17 cellular contexts compared by ENCODE assay signal in genomic region chr10:74982634-74982982, GRCh38.
DNase-seq lines count a peak whose midpoint lies in the region; ATAC-seq, FAIRE-seq and TF ChIP-seq lines count a peak whose summit lies in the region.
"Had no signal": no experiment of that assay in that cellular context is flagged by ENCODE, and none has a peak within 500 bp of the region (broad histone marks: within the 10 kb centered on the region; RNA-seq: fewer than 3 reads in every experiment).

No MANE protein-coding gene starts in this region.

- H3K9me3 Mint-ChIP-seq in effector memory CD8-positive, alpha-beta T cell, result no peaks in the 10 kb centered on the region
- H3K9me3 Mint-ChIP-seq in stimulated activated memory B cell treated with anti-CD40 and anti-IgM and Interleukin-4, amounts not matched to agents 10 μg/mL and 1 μg/mL and 100 μg/mL, for 72 hours, result no peaks in the 10 kb centered on the region
- H3K9me3 Mint-ChIP-seq in activated naive CD4-positive, alpha-beta T cell treated with anti-CD3 and anti-CD28 coated beads, Interleukin-2, amount 50 U/mL, for 72 hours, result no peaks in the 10 kb centered on the region
- no peaks in the 10 kb centered on the region for H3K9me3 Mint-ChIP-seq in chondrocyte (ENCODE audit: low read depth)
- H3K9me3 Mint-ChIP-seq: HFFc6 had no signal

- no peaks in the 10 kb centered on the region for H3K9me3 ChIP-seq in OCI-LY7 (ENCODE audit: low read length)
- H3K9me3 ChIP-seq: BE2C, SJSA1 had no signal

- H3K27ac Mint-ChIP-seq in effector memory CD8-positive, alpha-beta T cell, result peak overlapping the region; percentile 47 to 66
- peak overlapping the region; percentile 57 for H3K27ac Mint-ChIP-seq in stimulated activated memory B cell treated with anti-CD40 and anti-IgM and Interleukin-4, amounts not matched to agents 10 μg/mL and 1 μg/mL and 100 μg/mL, for 72 hours
- no peak overlapping the region for H3K27ac Mint-ChIP-seq in activated naive CD4-positive, alpha-beta T cell treated with anti-CD3 and anti-CD28 coated beads, Interleukin-2, amount 50 U/mL, for 72 hours
- H3K27ac Mint-ChIP-seq in chondrocyte (ENCODE audit: unreplicated experiment), result no peak overlapping the region
- H3K27ac Mint-ChIP-seq: HFFc6 had no signal

- peaks cover 8% of the 10 kb centered on the region for H3K4me1 ChIP-seq in OCI-LY7 (ENCODE audit: insufficient read depth, low read length, poor library complexity, severe bottlenecking)
- H3K4me1 ChIP-seq: BE2C, SJSA1 had no signal

- H2AFZ ChIP-seq in OCI-LY7 (ENCODE audit: low read length), result no peak overlapping the region

- intact Hi-C loops in OCI-LY7 (cut with micrococcal nuclease; ENCODE audit: unreplicated experiment), result no loop called here

- no peaks in the 10 kb centered on the region for H3K27me3 Mint-ChIP-seq in effector memory CD8-positive, alpha-beta T cell
- no peaks in the 10 kb centered on the region for H3K27me3 Mint-ChIP-seq in stimulated activated memory B cell treated with anti-CD40 and anti-IgM and Interleukin-4, amounts not matched to agents 10 μg/mL and 1 μg/mL and 100 μg/mL, for 72 hours
- no peaks in the 10 kb centered on the region for H3K27me3 Mint-ChIP-seq in chondrocyte (ENCODE audit: low read depth)
- H3K27me3 Mint-ChIP-seq: CD4-positive, alpha-beta memory T cell had no signal

- DNase-seq in H54 (ENCODE audit: insufficient read length, low spot score) (no peak), OCI-LY7 (ENCODE audit: low spot score) (no peak), chondrocyte (ENCODE audit: low spot score) (no peak)
- DNase-seq in effector memory CD8-positive, alpha-beta T cell, result no peak
- DNase-seq in activated naive CD4-positive, alpha-beta T cell treated with anti-CD3 and anti-CD28 coated beads, Interleukin-2, amount 50 U/mL, for 72 hours (ENCODE audit: low spot score in 2 of 2), result no peak
- DNase-seq: ACHN; BE2C; CD4-positive, alpha-beta memory T cell; DMS79; HFFc6; NCI-H1417; NCI-H2029 treated with DMSO at 0.1 percent for 48 hours; OCI-M1 had no signal

- H3K9me2 ChIP-seq in OCI-LY7 (ENCODE audit: insufficient read depth, low read length), result no peaks in the 10 kb centered on the region

- peaks cover 31% of the 10 kb centered on the region for H3K36me3 Mint-ChIP-seq in effector memory CD8-positive, alpha-beta T cell (ENCODE audit: insufficient read depth)
- H3K36me3 Mint-ChIP-seq in stimulated activated memory B cell treated with anti-CD40 and anti-IgM and Interleukin-4, amounts not matched to agents 10 μg/mL and 1 μg/mL and 100 μg/mL, for 72 hours, result peaks cover 41% of the 10 kb centered on the region
- H3K36me3 Mint-ChIP-seq in activated naive CD4-positive, alpha-beta T cell treated with anti-CD3 and anti-CD28 coated beads, Interleukin-2, amount 50 U/mL, for 72 hours, result peaks cover 0 to 11% of the 10 kb centered on the region in 2 donors
- peaks cover 9% of the 10 kb centered on the region for H3K36me3 Mint-ChIP-seq in chondrocyte (ENCODE audit: low read depth)

- no peak overlapping the region for H3K4me2 ChIP-seq in OCI-LY7 (ENCODE audit: low read length)

- H3K79me2 ChIP-seq in OCI-LY7 (ENCODE audit: insufficient read depth, low read depth, low read length), result no peaks in the 10 kb centered on the region

- no TSS peak for BruUV-seq in OCI-LY7 (replicated peaks; lab: Mats Ljungman, UMichigan)

- ATAC-seq in effector memory CD8-positive, alpha-beta T cell (replicated peaks), result no peak
- ATAC-seq in stimulated activated memory B cell treated with anti-CD40 and anti-IgM and Interleukin-4, amounts not matched to agents 10 μg/mL and 1 μg/mL and 100 μg/mL, for 72 hours, result peak; percentile 40
- ATAC-seq in GM18861 (IDR thresholded peaks at IDR 0.05; ENCODE audit: unreplicated experiment), result no peak
- ATAC-seq in activated naive CD4-positive, alpha-beta T cell treated with anti-CD3 and anti-CD28 coated beads, Interleukin-2, amount 50 U/mL, for 72 hours, result no peak

- TF ChIP-seq CTCF in OCI-LY7 (conservative IDR thresholded peaks at IDR 0.05; ENCODE audit: low read length) (0 out of 2 replicates have a peak, but pooled peaks have one; percentile 0), chondrocyte (IDR thresholded peaks at IDR 0.05) (no peak)

- POLR2A ChIA-PET in OCI-LY7 (lab: Charles Lee), result interaction anchor here (0.6 to 1.7 kb wide), 5 partner anchors 8 to 482 kb away, joined by 4 to 7 read pairs (median 4); no protein-coding TSS in a partner anchor

- H3K4me3 Mint-ChIP-seq in effector memory CD8-positive, alpha-beta T cell, result no peak overlapping the region
- no peak overlapping the region for H3K4me3 Mint-ChIP-seq in stimulated activated memory B cell treated with anti-CD40 and anti-IgM and Interleukin-4, amounts not matched to agents 10 μg/mL and 1 μg/mL and 100 μg/mL, for 72 hours
- H3K4me3 Mint-ChIP-seq in chondrocyte (ENCODE audit: unreplicated experiment), result no peak overlapping the region
- H3K4me3 Mint-ChIP-seq: CD4-positive, alpha-beta memory T cell; HFFc6 had no signal

- H4K20me1 ChIP-seq in OCI-LY7 (ENCODE audit: insufficient read depth, low read length), result no peaks in the 10 kb centered on the region

- CTCF ChIA-PET in OCI-LY7 (lab: Charles Lee; ENCODE audit: unreplicated experiment), result no interaction called here

- peak; percentile 80 for FAIRE-seq in H54 (lab: Jason Lieb, UNC)

- H3K4me1 Mint-ChIP-seq in effector memory CD8-positive, alpha-beta T cell (ENCODE audit: low read depth in 2 of 2), result peaks cover 10 to 19% of the 10 kb centered on the region in 2 donors
- H3K4me1 Mint-ChIP-seq in stimulated activated memory B cell treated with anti-CD40 and anti-IgM and Interleukin-4, amounts not matched to agents 10 μg/mL and 1 μg/mL and 100 μg/mL, for 72 hours, result peaks cover 40% of the 10 kb centered on the region
- peaks cover 3% of the 10 kb centered on the region for H3K4me1 Mint-ChIP-seq in chondrocyte (ENCODE audit: low read depth)

- TF ChIP-seq POLR2A in H54 (IDR thresholded peaks at IDR 0.05; ENCODE audit: low read depth, low read length), result no peak

- H3K27ac ChIP-seq in OCI-LY7 (ENCODE audit: low read depth, low read length, poor library complexity, severe bottlenecking), result no peak overlapping the region
- H3K27ac ChIP-seq: RWPE1, SJSA1 had no signal

- peaks cover 30% of the 10 kb centered on the region for H3K36me3 ChIP-seq in OCI-LY7 (ENCODE audit: insufficient read depth, low read length)
- H3K36me3 ChIP-seq: BE2C, SJSA1 had no signal

- H3K4me3 ChIP-seq in OCI-LY7 (ENCODE audit: low read depth, low read length, poor library complexity, severe bottlenecking), result no peak overlapping the region
- H3K4me3 ChIP-seq: SJSA1 had no signal

Comparison
In these comparisons a context has a peak if more than half of its experiments do, and no peak if none do; other contexts are left out.
1. H3K27ac Mint-ChIP-seq: peak in effector memory CD8-positive, alpha-beta T cell (2 of 2) and stimulated activated memory B cell treated with anti-CD40 and anti-IgM and Interleukin-4, amounts not matched to agents 10 μg/mL and 1 μg/mL and 100 μg/mL, for 72 hours (single experiment); none in activated naive CD4-positive, alpha-beta T cell treated with anti-CD3 and anti-CD28 coated beads, Interleukin-2, amount 50 U/mL, for 72 hours (0 of 2) and chondrocyte (single experiment).